ENCODE assay signal across 13 cellular contexts in the genomic region with DNA sequence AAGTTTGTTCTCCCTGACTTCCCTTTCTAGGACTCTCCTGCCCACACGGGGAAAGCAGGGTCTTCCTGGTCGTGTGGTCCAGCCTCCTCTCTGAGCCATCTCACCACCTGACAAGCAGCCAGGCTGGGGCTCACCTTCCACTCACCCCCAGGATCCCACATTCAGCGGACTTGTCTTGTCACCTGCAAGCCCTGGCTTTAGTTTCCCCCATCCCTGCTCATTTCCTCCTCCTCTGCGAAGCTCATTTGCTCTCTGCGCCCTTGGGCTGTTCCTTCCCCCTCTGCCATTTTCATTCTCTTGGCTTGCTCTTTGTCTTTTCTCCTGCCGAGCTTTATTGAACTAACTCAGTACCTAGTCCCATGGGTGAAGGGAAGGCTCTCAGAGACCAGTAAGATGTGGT. TPM values are rescaled to one million over a fixed set of nuclear protein-coding genes. Genes with fewer than 3 reads are reported as not detected.
DNase-seq lines count a peak whose midpoint lies in the region; ATAC-seq, FAIRE-seq and TF ChIP-seq lines count a peak whose summit lies in the region.
"Had no signal": no experiment of that assay in that cellular context is flagged by ENCODE, and none has a peak within 500 bp of the region (broad histone marks: within the 10 kb centered on the region; RNA-seq: fewer than 3 reads in every experiment).

No MANE protein-coding gene starts in this region.

- H3K36me3 ChIP-seq in mammary epithelial cell (ENCODE audit: insufficient read depth, low read length): no peaks in the 10 kb centered on the region
- peaks cover 0 to 6% of the 10 kb centered on the region in 2 donors for H3K36me3 ChIP-seq in mucosa of rectum (ENCODE audit: control insufficient read depth in 2 of 2, insufficient read depth in 2 of 2, low read length in 2 of 2)
- H3K36me3 ChIP-seq in effector memory CD4-positive, alpha-beta T cell (ENCODE audit: control insufficient read depth, insufficient read depth, low read length): no peaks in the 10 kb centered on the region

- no peak for ATAC-seq in activated naive CD8-positive, alpha-beta T cell treated with anti-CD3 and anti-CD28 coated beads, Interleukin-2, amount 10 ng/mL, durations not matched to agents 7 days and 5 days (ENCODE audit: low read depth)
- ATAC-seq: activated CD4-positive, CD25-positive, alpha-beta regulatory T cell treated with anti-CD3 and anti-CD28 coated beads, Interleukin-2, amount 50 U/mL, for 24 hours; activated naive CD4-positive, alpha-beta T cell treated with anti-CD3 and anti-CD28 coated beads, Interleukin-2, amount 50 U/mL, for 72 hours had no signal

- H3K27me3 ChIP-seq in mammary epithelial cell (ENCODE audit: insufficient read depth, low read length) (no peaks in the 10 kb centered on the region), mucosa of rectum (ENCODE audit: control insufficient read depth in 2 of 2, insufficient read depth in 2 of 2, low read length in 2 of 2) (peaks cover 0 to 9% of the 10 kb centered on the region in 2 donors)
- H3K27me3 ChIP-seq in effector memory CD4-positive, alpha-beta T cell (replicated peaks; ENCODE audit: control insufficient read depth, insufficient read depth, low read length, poor library complexity, severe bottlenecking): no peaks in the 10 kb centered on the region

- H3K27me3 Mint-ChIP-seq in activated naive CD8-positive, alpha-beta T cell treated with anti-CD3 and anti-CD28 coated beads, Interleukin-2, amount 10 ng/mL, durations not matched to agents 7 days and 5 days: peaks cover 52% of the 10 kb centered on the region
- peaks cover 66% of the 10 kb centered on the region for H3K27me3 Mint-ChIP-seq in activated naive CD8-positive, alpha-beta T cell treated with anti-CD3 and anti-CD28 coated beads for 36 hours
- H3K27me3 Mint-ChIP-seq in type B pancreatic cell: peaks cover 57% of the 10 kb centered on the region

- no peaks in the 10 kb centered on the region for H4K20me1 ChIP-seq in mammary epithelial cell (ENCODE audit: insufficient read depth, low read length)

- POLR2A ChIA-PET in activated naive CD8-positive, alpha-beta T cell treated with anti-CD3 and anti-CD28 coated beads, Interleukin-2, amount 10 ng/mL, durations not matched to agents 7 days and 5 days (lab: Charles Lee): no interaction called here

- BruUV-seq in mammary epithelial cell (replicated peaks; lab: Mats Ljungman, UMichigan): no TSS peak

- dilution Hi-C loops in mammary epithelial cell (cut with HindIII; ENCODE audit: low sequenced_read_pairs): no loop called here

- H3K4me2 ChIP-seq in mammary epithelial cell (ENCODE audit: insufficient read depth, low read depth, low read length): peak overlapping the region; percentile 82

- no peak for FAIRE-seq in H54 (lab: Jason Lieb, UNC)

- H3K4me3 Mint-ChIP-seq in activated naive CD8-positive, alpha-beta T cell treated with anti-CD3 and anti-CD28 coated beads, Interleukin-2, amount 10 ng/mL, durations not matched to agents 7 days and 5 days: peak overlapping the region; percentile 18
- H3K4me3 Mint-ChIP-seq in activated naive CD8-positive, alpha-beta T cell treated with anti-CD3 and anti-CD28 coated beads for 36 hours: no peak overlapping the region
- peak overlapping the region; percentile 90 for H3K4me3 Mint-ChIP-seq in type B pancreatic cell

- H3K36me3 Mint-ChIP-seq in activated naive CD8-positive, alpha-beta T cell treated with anti-CD3 and anti-CD28 coated beads, Interleukin-2, amount 10 ng/mL, durations not matched to agents 7 days and 5 days: no peaks in the 10 kb centered on the region
- no peaks in the 10 kb centered on the region for H3K36me3 Mint-ChIP-seq in activated naive CD8-positive, alpha-beta T cell treated with anti-CD3 and anti-CD28 coated beads for 36 hours
- peaks cover 8% of the 10 kb centered on the region for H3K36me3 Mint-ChIP-seq in type B pancreatic cell

- peak overlapping the region; percentile 30 for H3K9ac ChIP-seq in mammary epithelial cell (ENCODE audit: insufficient read depth, low read length)
- peak overlapping the region; percentile 92 to 99 for H3K9ac ChIP-seq in mucosa of rectum (ENCODE audit: low read depth in 1 of 2, low read length in 2 of 2)

- TF ChIP-seq CTCF in mammary epithelial cell (conservative IDR thresholded peaks at IDR 0.05 in 1 of 2, IDR thresholded peaks at IDR 0.05 in 1 of 2; ENCODE audit: extremely low read depth in 1 of 2, insufficient read depth in 1 of 2, low read depth in 1 of 2, low read length in 2 of 2) (no peak), type B pancreatic cell (conservative IDR thresholded peaks at IDR 0.05) (no peak)

- no peak for DNase-seq in activated naive CD8-positive, alpha-beta T cell treated with anti-CD3 and anti-CD28 coated beads, Interleukin-2, amount 10 ng/mL, durations not matched to agents 7 days and 5 days
- DNase-seq in activated naive CD8-positive, alpha-beta T cell treated with anti-CD3 and anti-CD28 coated beads for 36 hours: no peak
- DNase-seq in mammary epithelial cell (no peak), type B pancreatic cell (ENCODE audit: extremely low spot score, unreplicated experiment) (no peak), H54 (ENCODE audit: insufficient read length, low spot score) (no peak), cardiac septum (ENCODE audit: low spot score) (no peak)
- no peak for DNase-seq in effector memory CD4-positive, alpha-beta T cell
- DNase-seq: occipital lobe had no signal

- no peak overlapping the region for H3K27ac ChIP-seq in mammary epithelial cell (ENCODE audit: insufficient read depth, low read depth, low read length)
- peak overlapping the region; percentile 89 to 91 for H3K27ac ChIP-seq in mucosa of rectum (ENCODE audit: low read depth in 2 of 2, low read length in 2 of 2)
- no peak overlapping the region for H3K27ac ChIP-seq in effector memory CD4-positive, alpha-beta T cell (ENCODE audit: insufficient read depth, low read length, poor library complexity, severe bottlenecking)

- in situ Hi-C loops in mammary epithelial cell (cut with MboI; ENCODE audit: low sequenced_read_pairs in 2 of 2): no loop called here

- H2AFZ ChIP-seq in mammary epithelial cell (ENCODE audit: low read depth, low read length): no peak overlapping the region

- intact Hi-C loops in mammary epithelial cell (cut with micrococcal nuclease): no loop called here
- intact Hi-C loops in cardiac septum (cut with DNase I): no loop called here

- H3K4me1 Mint-ChIP-seq in activated naive CD8-positive, alpha-beta T cell treated with anti-CD3 and anti-CD28 coated beads, Interleukin-2, amount 10 ng/mL, durations not matched to agents 7 days and 5 days: peaks cover 10% of the 10 kb centered on the region
- H3K4me1 Mint-ChIP-seq in activated naive CD8-positive, alpha-beta T cell treated with anti-CD3 and anti-CD28 coated beads for 36 hours: peaks cover 5% of the 10 kb centered on the region
- H3K4me1 Mint-ChIP-seq in type B pancreatic cell (ENCODE audit: unreplicated experiment): peaks cover 24% of the 10 kb centered on the region

- H3K27ac Mint-ChIP-seq in activated naive CD8-positive, alpha-beta T cell treated with anti-CD3 and anti-CD28 coated beads, Interleukin-2, amount 10 ng/mL, durations not matched to agents 7 days and 5 days: no peak overlapping the region
- no peak overlapping the region for H3K27ac Mint-ChIP-seq in activated naive CD8-positive, alpha-beta T cell treated with anti-CD3 and anti-CD28 coated beads for 36 hours
- peak overlapping the region; percentile 92 for H3K27ac Mint-ChIP-seq in type B pancreatic cell
- H3K27ac Mint-ChIP-seq: activated naive CD4-positive, alpha-beta T cell treated with anti-CD3 and anti-CD28 coated beads, Interleukin-2, amount 50 U/mL, for 72 hours had no signal

- peaks cover 41% of the 10 kb centered on the region for H3K4me1 ChIP-seq in mammary epithelial cell (ENCODE audit: insufficient read depth, low read length)
- peaks cover 47 to 62% of the 10 kb centered on the region in 2 donors for H3K4me1 ChIP-seq in mucosa of rectum (ENCODE audit: control insufficient read depth in 2 of 2, insufficient read depth in 2 of 2, low read length in 2 of 2)
- H3K4me1 ChIP-seq in effector memory CD4-positive, alpha-beta T cell (ENCODE audit: control insufficient read depth, insufficient read depth, low read length, poor library complexity, severe bottlenecking): peaks cover 11% of the 10 kb centered on the region

- no peaks in the 10 kb centered on the region for H3K9me3 Mint-ChIP-seq in activated naive CD8-positive, alpha-beta T cell treated with anti-CD3 and anti-CD28 coated beads, Interleukin-2, amount 10 ng/mL, durations not matched to agents 7 days and 5 days
- no peaks in the 10 kb centered on the region for H3K9me3 Mint-ChIP-seq in activated naive CD8-positive, alpha-beta T cell treated with anti-CD3 and anti-CD28 coated beads for 36 hours
- H3K9me3 Mint-ChIP-seq in type B pancreatic cell: no peaks in the 10 kb centered on the region
- H3K9me3 Mint-ChIP-seq: activated naive CD4-positive, alpha-beta T cell treated with anti-CD3 and anti-CD28 coated beads, Interleukin-2, amount 50 U/mL, for 72 hours had no signal

- no peak for TF ChIP-seq POLR2A in H54 (IDR thresholded peaks at IDR 0.05; ENCODE audit: low read depth, low read length)

- H3K4me3 ChIP-seq in mammary epithelial cell (replicated peaks in 1 of 3; ENCODE audit: insufficient read depth in 1 of 3, low read depth in 2 of 3, low read length in 3 of 3): peak overlapping the region in 2 of 3 experiments; percentile 70 to 75
- peak overlapping the region; percentile 71 to 90 for H3K4me3 ChIP-seq in mucosa of rectum (ENCODE audit: low read length in 2 of 2)
- H3K4me3 ChIP-seq in effector memory CD4-positive, alpha-beta T cell (ENCODE audit: insufficient read depth, low read depth, low read length, poor library complexity, severe bottlenecking): no peak overlapping the region
- H3K4me3 ChIP-seq: lung had no signal

- CTCF ChIA-PET in mammary epithelial cell (lab: Charles Lee; ENCODE audit: low non-redundant PET): no interaction called here

- WGBS in mammary epithelial cell (ENCODE audit: low coverage, missing lambda C conversion rate): 74% methylated on average over 6 of the region's 6 CpGs

- H3K9me3 ChIP-seq in mammary epithelial cell (replicated peaks; ENCODE audit: insufficient read depth, low read length): no peaks in the 10 kb centered on the region
- H3K9me3 ChIP-seq in mucosa of rectum (ENCODE audit: control insufficient read depth in 2 of 2, low read length in 2 of 2): no peaks in the 10 kb centered on the region
- no peaks in the 10 kb centered on the region for H3K9me3 ChIP-seq in effector memory CD4-positive, alpha-beta T cell (ENCODE audit: control insufficient read depth, low read length)

- H3K79me2 ChIP-seq in mammary epithelial cell (ENCODE audit: insufficient read depth, low read length): peaks cover 65% of the 10 kb centered on the region

RNA-seq across cellular contexts. Expression of a gene that starts 1.9 kb away (rescaled TPM):
- under 1 TPM; 0.51 to 0.67 TPM for total RNA-seq in activated naive CD8-positive, alpha-beta T cell treated with anti-CD3 and anti-CD28 coated beads, Interleukin-2, amount 10 ng/mL, durations not matched to agents 7 days and 5 days
- total RNA-seq in activated naive CD8-positive, alpha-beta T cell treated with anti-CD3 and anti-CD28 coated beads for 36 hours: under 1 TPM; 0.14 to 0.48 TPM
- total RNA-seq in mammary epithelial cell (10 to 100 TPM; 83.9 to 87.0 TPM), type B pancreatic cell (ENCODE audit: low replicate concordance) (71.7 and 170 TPM in 2 replicates), cardiac septum (0.65 TPM)
- 72.9 TPM for polyA plus RNA-seq in mammary epithelial cell
- 59.8 TPM for polyA minus RNA-seq in mammary epithelial cell
- total RNA-seq: occipital lobe had no signal
- polyA plus RNA-seq: fibroblast of lung had no signal

Comparison
In these comparisons a context has a peak if more than half of its experiments do, and no peak if none do; other contexts are left out.
1. H3K27ac ChIP-seq: peak in mucosa of rectum (2 of 2); none in mammary epithelial cell (single experiment) and effector memory CD4-positive, alpha-beta T cell (single experiment).
2. RNA of a gene that starts 1.9 kb away (total RNA-seq): 83.9 to 87.0 TPM in mammary epithelial cell and 71.7 to 170 TPM in type B pancreatic cell; 0.51 to 0.67 TPM in activated naive CD8-positive, alpha-beta T cell treated with anti-CD3 and anti-CD28 coated beads, Interleukin-2, amount 10 ng/mL, durations not matched to agents 7 days and 5 days, 0.65 TPM in cardiac septum (single experiment) and 0.14 to 0.48 TPM in activated naive CD8-positive, alpha-beta T cell treated with anti-CD3 and anti-CD28 coated beads for 36 hours; every median in the first group is over 10 times any median in the second.